Comparison of ENCODE assay signal across 1 cellular context in genomic region chr9:36162211-36162610, GRCh38.
A peak's percentile ranks its signal among the peaks of the same experiment; 100 is the strongest.
TF ChIP-seq lines count a peak whose summit lies in the region.

No MANE protein-coding gene starts in this region.

TF ChIP-seq in GM23338, 12 proteins besides CTCF, POLR2A, EP300 and RAD21:
- TF ChIP-seq ZNF462 (CRISPR knock-in tag; IDR thresholded peaks at IDR 0.05) (0 out of 2 replicates have a peak, but pooled peaks have one; percentile 20), CREB1 (CRISPR knock-in tag; IDR thresholded peaks at IDR 0.05; ENCODE audit: low read depth) (no peak)
